In the genomic region with DNA sequence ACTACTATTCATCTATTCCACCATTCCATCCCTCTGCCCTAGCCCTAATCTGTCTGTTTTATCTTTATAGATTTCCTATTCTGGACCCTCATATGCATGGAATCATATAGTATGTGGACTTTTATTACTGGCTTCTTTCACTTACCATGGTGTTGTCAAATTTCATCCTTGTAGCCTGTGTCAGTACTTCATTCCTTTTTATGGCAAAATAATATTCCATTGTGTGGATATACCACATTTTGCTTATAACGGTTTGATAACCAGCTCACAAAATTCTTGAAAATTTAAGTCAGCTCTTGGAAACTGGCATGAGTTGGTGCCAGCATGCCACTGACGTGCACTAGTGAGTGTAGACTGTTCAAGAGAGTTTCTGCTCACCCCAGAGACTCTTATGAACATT, we compare ENCODE assay signal across 27 cellular contexts. TPM values are rescaled to one million over a fixed set of nuclear protein-coding genes. Genes with fewer than 3 reads are reported as not detected.
"Had no signal": no experiment of that assay in that cellular context is flagged by ENCODE, and none has a peak within 500 bp of the region (broad histone marks: within the 10 kb centered on the region; RNA-seq: fewer than 3 reads in every experiment).

No MANE protein-coding gene starts in this region.

- H3K27ac ChIP-seq: coronary artery, ovary, psoas muscle, spleen, suprapubic skin, transverse colon had no signal

- H3K27me3 ChIP-seq: esophagus squamous epithelium, ovary, spleen, suprapubic skin, transverse colon had no signal

- H3K36me3 ChIP-seq: ovary had no signal

- DNase-seq: dermis blood vessel endothelial cell; effector memory CD8-positive, alpha-beta T cell; erythroblast; esophagus squamous epithelium; foreskin melanocyte; glutamatergic neuron; hypothalamus; immature natural killer cell; islet precursor cell; kidney glomerular epithelial cell; left colon; left ventricle myocardium superior; mucosa of descending colon; naive B cell; nucleus accumbens; ovary; posterior cingulate gyrus; psoas muscle; right cardiac atrium; spleen; stimulated activated CD4-positive, alpha-beta T cell treated with anti-CD3 and anti-CD28 coated beads, Interleukin-2, amount 100 ng/mL, for 48 hours; stimulated activated naive B cell treated with anti-CD40 and anti-IgM and Interleukin-4, amounts not matched to agents 10 μg/mL and 1 μg/mL and 100 μg/mL, for 72 hours; transverse colon had no signal

- H3K4me1 ChIP-seq: psoas muscle, spleen, transverse colon had no signal

- ATAC-seq: effector memory CD8-positive, alpha-beta T cell; left colon; mucosa of descending colon; stimulated activated naive B cell treated with anti-CD40 and anti-IgM and Interleukin-4, amounts not matched to agents 10 μg/mL and 1 μg/mL and 100 μg/mL, for 72 hours had no signal

- H3K9me3 ChIP-seq: esophagus squamous epithelium, mucosa of descending colon, ovary, psoas muscle, suprapubic skin, transverse colon had no signal

- H3K4me3 ChIP-seq: coronary artery, esophagus squamous epithelium, lung, mucosa of descending colon, ovary, psoas muscle, skin epidermis, spleen, suprapubic skin, transverse colon had no signal

RNA-seq across cellular contexts. Expression of a gene that starts 30.3 kb away (rescaled TPM):
- polyA plus RNA-seq: immature natural killer cell had no signal
